In genomic region chr7:129438839-129439640, GRCh38 we compare ENCODE assay signal across 9 cellular contexts. TPM values are rescaled to one million over a fixed set of nuclear protein-coding genes. Genes with fewer than 3 reads are reported as not detected.
DNase-seq lines count a peak whose midpoint lies in the region; TF ChIP-seq lines count a peak whose summit lies in the region.
"Had no signal": no experiment of that assay in that cellular context is flagged by ENCODE, and none has a peak within 500 bp of the region (broad histone marks: within the 10 kb centered on the region; RNA-seq: fewer than 3 reads in every experiment).

No MANE protein-coding gene starts in this region.

- H3K36me3 ChIP-seq in skeletal muscle tissue (ENCODE audit: control insufficient read depth in 3 of 3, insufficient read depth in 3 of 3, low read length in 3 of 3): peaks cover 0 to 2% (median 0%) of the 10 kb centered on the region in 3 donors
- no peaks in the 10 kb centered on the region for H3K36me3 ChIP-seq in suprapubic skin
- H3K36me3 ChIP-seq: gastroesophageal sphincter had no signal

- H3K9me3 ChIP-seq in skeletal muscle tissue (ENCODE audit: control insufficient read depth in 3 of 3, low read length in 3 of 3): no peaks in the 10 kb centered on the region
- H3K9me3 ChIP-seq in suprapubic skin: no peaks in the 10 kb centered on the region
- H3K9me3 ChIP-seq: gastroesophageal sphincter had no signal

- H3K27ac ChIP-seq in skeletal muscle tissue (ENCODE audit: low read depth, low read length) (peak overlapping the region; percentile 41), suprapubic skin (no peak overlapping the region)
- H3K27ac ChIP-seq: gastroesophageal sphincter had no signal

- TF ChIP-seq CTCF in suprapubic skin (IDR thresholded peaks at IDR 0.05): no peak

- no peak for TF ChIP-seq POLR2A in suprapubic skin (IDR thresholded peaks at IDR 0.05)

- H3K4me1 ChIP-seq in skeletal muscle tissue (ENCODE audit: control insufficient read depth in 3 of 3, insufficient read depth in 3 of 3, low read length in 3 of 3) (peaks cover 27 to 46% (median 29%) of the 10 kb centered on the region in 3 donors), suprapubic skin (peaks cover 9% of the 10 kb centered on the region)

- H3K9ac ChIP-seq in skeletal muscle tissue (ENCODE audit: low read depth in 1 of 3, low read length in 3 of 3): no peak overlapping the region

- DNase-seq in ELR (ENCODE audit: low read depth) (peak; percentile 89), OCI-M2 (lab: John Stamatoyannopoulos, UW; ENCODE audit: unreplicated experiment) (peak; percentile 90), astrocyte of the hippocampus (ENCODE audit: low read depth, low spot score) (peak; percentile 35), suprapubic skin (ENCODE audit: low spot score in 2 of 2) (no peak), AG20443 (ENCODE audit: low spot score) (no peak), NCI-H146 treated with DMSO at 0.1 percent for 48 hours (lab: John Stamatoyannopoulos, UW; ENCODE audit: unreplicated experiment) (no peak), RPMI8226 (no peak)

- TF ChIP-seq EP300 in suprapubic skin (IDR thresholded peaks at IDR 0.05): no peak

- no peaks in the 10 kb centered on the region for H3K27me3 ChIP-seq in skeletal muscle tissue (ENCODE audit: control insufficient read depth in 3 of 3, insufficient read depth in 3 of 3, low read length in 3 of 3)
- H3K27me3 ChIP-seq in suprapubic skin: peaks cover 13% of the 10 kb centered on the region
- H3K27me3 ChIP-seq: gastroesophageal sphincter had no signal

- 80% methylated on average over 5 of the region's 5 CpGs for WGBS in suprapubic skin

- no peak overlapping the region for H3K4me3 ChIP-seq in skeletal muscle tissue (ENCODE audit: low read length in 3 of 3)
- H3K4me3 ChIP-seq in suprapubic skin: no peak overlapping the region
- H3K4me3 ChIP-seq: gastroesophageal sphincter had no signal

RNA-seq across cellular contexts. Expression of gene STRIP2, which starts 4.8 kb away (rescaled TPM):
- total RNA-seq in skeletal muscle tissue (5.2 TPM), suprapubic skin (1 to 10 TPM in 2 of 4 donors, under 1 TPM in 2; 0.23 to 1.6 (median 0.69) TPM)

Comparison
In these comparisons a context has a peak if more than half of its experiments do, and no peak if none do; other contexts are left out.
1. DNase-seq: peak in ELR (single experiment), OCI-M2 (single experiment) and astrocyte of the hippocampus (single experiment); none in suprapubic skin (0 of 2), AG20443 (single experiment), NCI-H146 treated with DMSO at 0.1 percent for 48 hours (single experiment) and RPMI8226 (single experiment).